Comparison of ENCODE assay signal across 8 cellular contexts in the genomic region with DNA sequence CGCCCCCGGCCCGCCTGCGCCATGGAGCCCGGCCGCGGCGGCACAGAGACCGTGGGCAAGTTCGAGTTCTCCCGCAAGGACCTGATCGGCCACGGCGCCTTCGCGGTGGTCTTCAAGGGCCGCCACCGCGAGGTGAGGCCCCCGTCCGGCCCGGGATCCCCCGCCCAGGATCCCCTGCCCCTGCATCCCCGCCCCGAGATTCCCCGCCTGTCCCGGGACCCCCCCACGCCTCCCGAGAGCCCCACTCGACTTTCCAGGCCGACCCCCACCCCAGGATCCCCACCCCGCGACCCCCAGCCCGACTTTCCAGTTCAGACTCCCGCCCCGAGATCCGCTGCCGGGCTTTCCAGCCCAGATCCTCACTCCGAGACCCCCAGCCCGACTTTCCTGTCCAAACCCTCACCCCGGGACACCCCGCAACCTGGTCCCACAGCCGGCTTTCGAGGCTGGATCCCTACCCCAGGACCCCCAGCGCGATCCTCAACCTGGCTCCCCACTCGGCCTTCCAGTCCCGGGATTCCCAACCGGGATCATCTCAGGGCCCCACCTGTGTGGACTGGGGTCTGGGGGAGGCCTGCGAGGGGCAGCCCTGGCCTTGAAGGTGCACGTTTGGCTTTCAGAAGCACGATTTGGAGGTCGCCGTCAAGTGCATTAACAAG. TPM values are rescaled to one million over a fixed set of nuclear protein-coding genes. Genes with fewer than 3 reads are reported as not detected.
DNase-seq lines count a peak whose midpoint lies in the region; ATAC-seq, FAIRE-seq and TF ChIP-seq lines count a peak whose summit lies in the region.

No MANE protein-coding gene starts in this region.

- H3K4me3 Mint-ChIP-seq in CD4-positive, alpha-beta T cell, result peak overlapping the region; percentile 93

- no peaks in the 10 kb centered on the region for H3K9me3 ChIP-seq in CD4-positive, alpha-beta T cell (ENCODE audit: control insufficient read depth, low read length)
- H3K9me3 ChIP-seq in small intestine (ENCODE audit: control insufficient read depth, low read depth), result no peaks in the 10 kb centered on the region

- DNase-seq in CD4-positive, alpha-beta T cell, result no peak
- no peak for DNase-seq in activated naive CD4-positive, alpha-beta T cell treated with anti-CD3 and anti-CD28 coated beads, Interleukin-2, amount 50 U/mL, for 72 hours (ENCODE audit: low spot score in 2 of 2)
- peak; percentile 20 for DNase-seq in hepatic stellate cell (ENCODE audit: low spot score)
- DNase-seq in small intestine, result no peak
- DNase-seq in NCI-H526 treated with DMSO at 0.1 percent for 48 hours (lab: John Stamatoyannopoulos, UW), result no peak

- H3K27ac Mint-ChIP-seq in CD4-positive, alpha-beta T cell, result peak overlapping the region; percentile 88
- H3K27ac Mint-ChIP-seq in activated naive CD4-positive, alpha-beta T cell treated with anti-CD3 and anti-CD28 coated beads, Interleukin-2, amount 50 U/mL, for 72 hours, result peak overlapping the region; percentile 60 to 64

- peaks cover 0 to 5% of the 10 kb centered on the region in 2 donors for H3K4me1 ChIP-seq in small intestine (ENCODE audit: control insufficient read depth in 2 of 2, insufficient read depth in 1 of 2, low read depth in 1 of 2, low read length in 1 of 2)

- no peak overlapping the region for H3K27ac ChIP-seq in CD4-positive, alpha-beta T cell (ENCODE audit: low read depth, low read length)
- peak overlapping the region; percentile 71 to 97 for H3K27ac ChIP-seq in small intestine (ENCODE audit: low read depth in 1 of 2, low read length in 1 of 2)

- CTCF ChIA-PET in CD4-positive, alpha-beta T cell (lab: Charles Lee), result no interaction called here

- no peak for ATAC-seq in CD4-positive, alpha-beta T cell (ENCODE audit: poor library complexity)
- ATAC-seq in HG02884 (IDR thresholded peaks at IDR 0.05; ENCODE audit: unreplicated experiment) (peak; percentile 3), HG03520 (IDR thresholded peaks at IDR 0.05; ENCODE audit: unreplicated experiment) (no peak), GM18520 (IDR thresholded peaks at IDR 0.05; ENCODE audit: unreplicated experiment) (no peak)
- no peak for ATAC-seq in activated naive CD4-positive, alpha-beta T cell treated with anti-CD3 and anti-CD28 coated beads, Interleukin-2, amount 50 U/mL, for 72 hours

- intact Hi-C loops in CD4-positive, alpha-beta T cell (cut with DNase I, micrococcal nuclease), result loop anchor here (1.0 to 5.0 kb wide), 5 partner anchors 34 to 187 kb away; a partner anchor contains a TSS

- WGBS in small intestine, 3 donors, result 1 to 3% (median 2%) methylated on average over 14 to 54 of the region's 54 CpGs

- POLR2A ChIA-PET in CD4-positive, alpha-beta T cell (lab: Charles Lee), result no interaction called here

- no peak for TF ChIP-seq CTCF in CD4-positive, alpha-beta T cell (IDR thresholded peaks at IDR 0.05)

- peaks cover 0 to 4% of the 10 kb centered on the region in 2 donors for H3K36me3 ChIP-seq in small intestine (ENCODE audit: control insufficient read depth in 2 of 2, insufficient read depth in 2 of 2, low read length in 2 of 2)

- peaks cover 25% of the 10 kb centered on the region for H3K4me1 Mint-ChIP-seq in CD4-positive, alpha-beta T cell (ENCODE audit: low read depth)

- no peak for FAIRE-seq in small intestine (lab: Jason Lieb, UNC)

- peak overlapping the region; percentile 80 to 90 for H3K4me3 ChIP-seq in small intestine (ENCODE audit: low read depth in 1 of 2, low read length in 2 of 2)

- peaks cover 9% of the 10 kb centered on the region for H3K36me3 Mint-ChIP-seq in CD4-positive, alpha-beta T cell (ENCODE audit: low read depth)
- H3K36me3 Mint-ChIP-seq in activated naive CD4-positive, alpha-beta T cell treated with anti-CD3 and anti-CD28 coated beads, Interleukin-2, amount 50 U/mL, for 72 hours, result no peaks in the 10 kb centered on the region

- no peaks in the 10 kb centered on the region for H3K9me3 Mint-ChIP-seq in CD4-positive, alpha-beta T cell
- no peaks in the 10 kb centered on the region for H3K9me3 Mint-ChIP-seq in activated naive CD4-positive, alpha-beta T cell treated with anti-CD3 and anti-CD28 coated beads, Interleukin-2, amount 50 U/mL, for 72 hours

- H3K27me3 ChIP-seq in CD4-positive, alpha-beta T cell (ENCODE audit: control insufficient read depth, insufficient read depth, low read length), result no peaks in the 10 kb centered on the region
- H3K27me3 ChIP-seq in small intestine (ENCODE audit: control insufficient read depth in 2 of 2, insufficient read depth in 2 of 2, low read length in 2 of 2), result no peaks in the 10 kb centered on the region

- H3K27me3 Mint-ChIP-seq in CD4-positive, alpha-beta T cell, result no peaks in the 10 kb centered on the region

RNA-seq across cellular contexts. Expression of a gene that starts 0.7 kb away (rescaled TPM):
- total RNA-seq in CD4-positive, alpha-beta T cell, result 10 to 100 TPM; 85.0 to 91.6 TPM
- 10 to 100 TPM; 17.1 to 33.9 TPM for total RNA-seq in activated naive CD4-positive, alpha-beta T cell treated with anti-CD3 and anti-CD28 coated beads, Interleukin-2, amount 50 U/mL, for 72 hours
- 10 to 100 TPM; 11.3 to 12.7 (median 12.3) TPM for polyA plus RNA-seq in small intestine

RNA-seq across cellular contexts. Expression of a gene that starts 34.0 kb away (rescaled TPM):
- total RNA-seq in CD4-positive, alpha-beta T cell, result 10 to 100 TPM; 17.7 to 18.2 TPM
- 10 to 100 TPM; 16.6 to 49.9 TPM for total RNA-seq in activated naive CD4-positive, alpha-beta T cell treated with anti-CD3 and anti-CD28 coated beads, Interleukin-2, amount 50 U/mL, for 72 hours
- polyA plus RNA-seq in small intestine, result 10 to 100 TPM; 11.6 to 30.0 (median 13.5) TPM

RNA-seq across cellular contexts. Expression of a gene that starts 54.6 kb away (rescaled TPM):
- 10 to 100 TPM; 56.4 to 56.5 TPM for total RNA-seq in CD4-positive, alpha-beta T cell
- total RNA-seq in activated naive CD4-positive, alpha-beta T cell treated with anti-CD3 and anti-CD28 coated beads, Interleukin-2, amount 50 U/mL, for 72 hours, result 10 to 100 TPM; 55.6 to 57.4 TPM
- 10 to 100 TPM in 2 of 3 donors, 1 to 10 TPM in 1; 8.6 to 14.3 (median 11.4) TPM for polyA plus RNA-seq in small intestine
